16 cellular contexts compared by ENCODE assay signal in the genomic region with DNA sequence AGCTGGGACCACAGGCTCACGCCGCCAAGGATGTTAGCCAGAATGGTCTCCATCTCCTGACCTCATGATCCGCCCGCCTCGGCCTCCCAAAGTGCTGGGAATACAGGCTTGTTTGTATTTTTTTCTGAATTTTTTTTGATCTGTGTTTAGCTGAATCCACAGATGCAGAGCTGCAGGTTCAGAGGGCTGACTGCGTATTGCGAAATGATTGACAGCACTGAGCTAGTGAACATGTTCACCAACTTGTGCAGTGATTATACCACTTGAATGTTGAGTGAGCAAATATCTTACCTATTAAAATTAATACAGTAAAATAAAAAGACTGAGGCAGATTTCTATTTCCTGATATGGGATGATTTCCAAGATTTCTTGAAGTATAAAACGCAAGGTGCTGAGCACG.
"Had no signal": no experiment of that assay in that cellular context is flagged by ENCODE, and none has a peak within 500 bp of the region (broad histone marks: within the 10 kb centered on the region; RNA-seq: fewer than 3 reads in every experiment).

No MANE protein-coding gene starts in this region.

- H3K9me3 Mint-ChIP-seq: activated CD8-positive, alpha-beta T cell treated with anti-CD3 and anti-CD28 coated beads for 36 hours had no signal

- H3K4me3 ChIP-seq: colonic mucosa, right atrium auricular region, thyroid gland, uterus had no signal

- ATAC-seq: activated CD4-positive, alpha-beta T cell treated with anti-CD3 and anti-CD28 coated beads for 36 hours; activated CD8-positive, alpha-beta T cell treated with anti-CD3 and anti-CD28 coated beads for 36 hours; activated naive CD4-positive, alpha-beta T cell treated with anti-CD3 and anti-CD28 coated beads, Interleukin-2, amount 50 U/mL, for 72 hours; activated T-cell treated with anti-CD3 and anti-CD28 coated beads, Interleukin-2, amount 50 U/mL, for 72 hours; heart left ventricle; stimulated activated memory B cell treated with anti-CD40 and anti-IgM and Interleukin-4, amounts not matched to agents 10 μg/mL and 1 μg/mL and 100 μg/mL, for 72 hours had no signal

- H3K4me1 Mint-ChIP-seq: activated CD4-positive, alpha-beta T cell treated with anti-CD3 and anti-CD28 coated beads for 36 hours had no signal

- DNase-seq: activated CD4-positive, alpha-beta T cell treated with anti-CD3 and anti-CD28 coated beads for 36 hours; activated CD8-positive, alpha-beta memory T cell treated with anti-CD3 and anti-CD28 coated beads, Interleukin-2, amount 50 U/mL, for 4 hours; activated CD8-positive, alpha-beta T cell treated with anti-CD3 and anti-CD28 coated beads for 36 hours; activated gamma-delta T cell; activated T-cell treated with anti-CD3 and anti-CD28 coated beads, Interleukin-2, amount 50 U/mL, for 72 hours; colonic mucosa; foreskin melanocyte; naive B cell; stimulated activated CD4-positive, alpha-beta T cell treated with anti-CD3 and anti-CD28 coated beads, Interleukin-2, amount 100 ng/mL, for 48 hours; thyroid gland; uterus had no signal

- H3K27me3 ChIP-seq: colonic mucosa, right atrium auricular region, thyroid gland, uterus had no signal

- H3K4me3 Mint-ChIP-seq: activated CD4-positive, alpha-beta T cell treated with anti-CD3 and anti-CD28 coated beads for 36 hours; activated CD8-positive, alpha-beta T cell treated with anti-CD3 and anti-CD28 coated beads for 36 hours; activated T-cell treated with anti-CD3 and anti-CD28 coated beads, Interleukin-2, amount 50 U/mL, for 72 hours; T-helper 1 cell treated with Interleukin-12 subunit alpha and Interleukin-12 subunit beta and Interleukin-4 antibody, amounts not matched to agents 30 μg/mL and 1 μg/mL, for 36 hours had no signal

- H3K9me3 ChIP-seq: colonic mucosa, heart left ventricle, right atrium auricular region, thyroid gland, uterus had no signal

- H3K27ac ChIP-seq: colonic mucosa, heart left ventricle, right atrium auricular region, uterus had no signal

- H3K36me3 ChIP-seq: colonic mucosa, heart left ventricle, right atrium auricular region, thyroid gland, uterus had no signal

- H3K4me1 ChIP-seq: colonic mucosa, uterus had no signal

- H3K27ac Mint-ChIP-seq: activated CD4-positive, alpha-beta T cell treated with anti-CD3 and anti-CD28 coated beads for 36 hours; activated CD8-positive, alpha-beta T cell treated with anti-CD3 and anti-CD28 coated beads for 36 hours; activated naive CD4-positive, alpha-beta T cell treated with anti-CD3 and anti-CD28 coated beads, Interleukin-2, amount 50 U/mL, for 72 hours; activated T-cell treated with anti-CD3 and anti-CD28 coated beads, Interleukin-2, amount 50 U/mL, for 72 hours; naive B cell; T-helper 1 cell treated with Interleukin-12 subunit alpha and Interleukin-12 subunit beta and Interleukin-4 antibody, amounts not matched to agents 30 μg/mL and 1 μg/mL, for 36 hours had no signal

- H3K36me3 Mint-ChIP-seq: activated naive CD4-positive, alpha-beta T cell treated with anti-CD3 and anti-CD28 coated beads, Interleukin-2, amount 50 U/mL, for 72 hours; naive B cell; stimulated activated memory B cell treated with anti-CD40 and anti-IgM and Interleukin-4, amounts not matched to agents 10 μg/mL and 1 μg/mL and 100 μg/mL, for 72 hours had no signal
